ENCODE assay signal across 8 cellular contexts in genomic region chr7:32891046-32891799, GRCh38. TPM values are rescaled to one million over a fixed set of nuclear protein-coding genes. Genes with fewer than 3 reads are reported as not detected.
DNase-seq lines count a peak whose midpoint lies in the region; ATAC-seq and TF ChIP-seq lines count a peak whose summit lies in the region.

Gene KBTBD2, minus strand, starts transcription at chr7:32891760. Its CDS starts 12,156 bp downstream, at chr7:32879604.

- DNase-seq in CD1c-positive myeloid dendritic cell (ENCODE audit: extremely low spot score) (peak; percentile 76), NOMO-1 treated with dmso at 0.1 percent for 144 hours (lab: John Stamatoyannopoulos, UW; ENCODE audit: unreplicated experiment) (peak; percentile 73), endothelial cell (ENCODE audit: low spot score) (peak; percentile 89), midbrain (lab: John Stamatoyannopoulos, UW) (peak; percentile 88)
- DNase-seq in activated CD8-positive, alpha-beta memory T cell treated with anti-CD3 and anti-CD28 coated beads, Interleukin-2, amount 10 ng/mL, durations not matched to agents 7 days and 5 days = peak; percentile 91
- DNase-seq in stimulated activated CD8-positive, alpha-beta memory T cell treated with anti-CD3 and anti-CD28 coated beads, Interleukin-15, amount 100 ng/mL, for 48 hours (ENCODE audit: low read depth in 2 of 2) = peak; percentile 75

- H3K36me3 Mint-ChIP-seq in activated CD8-positive, alpha-beta memory T cell treated with anti-CD3 and anti-CD28 coated beads, Interleukin-2, amount 10 ng/mL, durations not matched to agents 7 days and 5 days = peaks cover 28% of the 10 kb centered on the region
- H3K36me3 Mint-ChIP-seq in endothelial cell (ENCODE audit: low read depth, unreplicated experiment) = peaks cover 16% of the 10 kb centered on the region

- ATAC-seq in GM19324 (IDR thresholded peaks at IDR 0.05; ENCODE audit: low FRiP score, unreplicated experiment) (peak; percentile 84), HG03457 (IDR thresholded peaks at IDR 0.05; ENCODE audit: unreplicated experiment) (peak; percentile 57)
- ATAC-seq in activated CD8-positive, alpha-beta memory T cell treated with anti-CD3 and anti-CD28 coated beads, Interleukin-2, amount 10 ng/mL, durations not matched to agents 7 days and 5 days = peak; percentile 67

- CTCF ChIA-PET in activated CD8-positive, alpha-beta memory T cell treated with anti-CD3 and anti-CD28 coated beads, Interleukin-2, amount 10 ng/mL, durations not matched to agents 7 days and 5 days (lab: Charles Lee) = interaction anchor here (1.1 to 6.0 kb wide), 7 partner anchors 14 to 217 kb away, joined by 3 to 39 read pairs (median 5); partner anchors contain the start of gene RP9

- peak within 1 kb of the TSS; percentile 99 for H3K27ac Mint-ChIP-seq in activated CD8-positive, alpha-beta memory T cell treated with anti-CD3 and anti-CD28 coated beads, Interleukin-2, amount 10 ng/mL, durations not matched to agents 7 days and 5 days
- H3K27ac Mint-ChIP-seq in endothelial cell (ENCODE audit: unreplicated experiment) = peak within 1 kb of the TSS; percentile 98

- TF ChIP-seq CTCF in endothelial cell (IDR thresholded peaks at IDR 0.05; ENCODE audit: unreplicated experiment) = no peak

- H3K4me1 Mint-ChIP-seq in activated CD8-positive, alpha-beta memory T cell treated with anti-CD3 and anti-CD28 coated beads, Interleukin-2, amount 10 ng/mL, durations not matched to agents 7 days and 5 days = peaks cover 51% of the 10 kb centered on the region
- H3K4me1 Mint-ChIP-seq in endothelial cell (ENCODE audit: unreplicated experiment) = peaks cover 62% of the 10 kb centered on the region

- H3K27me3 Mint-ChIP-seq in activated CD8-positive, alpha-beta memory T cell treated with anti-CD3 and anti-CD28 coated beads, Interleukin-2, amount 10 ng/mL, durations not matched to agents 7 days and 5 days = no peaks in the 10 kb centered on the region
- peaks cover 33% of the 10 kb centered on the region for H3K27me3 Mint-ChIP-seq in endothelial cell (ENCODE audit: unreplicated experiment)

- H3K4me3 Mint-ChIP-seq in activated CD8-positive, alpha-beta memory T cell treated with anti-CD3 and anti-CD28 coated beads, Interleukin-2, amount 10 ng/mL, durations not matched to agents 7 days and 5 days = peak within 1 kb of the TSS; percentile 98
- H3K4me3 Mint-ChIP-seq in endothelial cell (ENCODE audit: unreplicated experiment) = peak within 1 kb of the TSS; percentile 98

- no peaks in the 10 kb centered on the region for H3K9me3 Mint-ChIP-seq in activated CD8-positive, alpha-beta memory T cell treated with anti-CD3 and anti-CD28 coated beads, Interleukin-2, amount 10 ng/mL, durations not matched to agents 7 days and 5 days (ENCODE audit: low read depth)
- no peaks in the 10 kb centered on the region for H3K9me3 Mint-ChIP-seq in endothelial cell (ENCODE audit: unreplicated experiment)

RNA-seq across cellular contexts. Expression of gene KBTBD2, which starts in this region (rescaled TPM):
- total RNA-seq in activated CD8-positive, alpha-beta memory T cell treated with anti-CD3 and anti-CD28 coated beads, Interleukin-2, amount 10 ng/mL, durations not matched to agents 7 days and 5 days = 10 to 100 TPM; 30.3 to 38.5 TPM
- 53.6 TPM for total RNA-seq in endothelial cell (ENCODE audit: unreplicated experiment)

Comparison
In these comparisons a context has a peak if more than half of its experiments do, and no peak if none do; other contexts are left out.
1. Peak in every context shown above with its lines: DNase-seq and ATAC-seq.